In the genomic region with DNA sequence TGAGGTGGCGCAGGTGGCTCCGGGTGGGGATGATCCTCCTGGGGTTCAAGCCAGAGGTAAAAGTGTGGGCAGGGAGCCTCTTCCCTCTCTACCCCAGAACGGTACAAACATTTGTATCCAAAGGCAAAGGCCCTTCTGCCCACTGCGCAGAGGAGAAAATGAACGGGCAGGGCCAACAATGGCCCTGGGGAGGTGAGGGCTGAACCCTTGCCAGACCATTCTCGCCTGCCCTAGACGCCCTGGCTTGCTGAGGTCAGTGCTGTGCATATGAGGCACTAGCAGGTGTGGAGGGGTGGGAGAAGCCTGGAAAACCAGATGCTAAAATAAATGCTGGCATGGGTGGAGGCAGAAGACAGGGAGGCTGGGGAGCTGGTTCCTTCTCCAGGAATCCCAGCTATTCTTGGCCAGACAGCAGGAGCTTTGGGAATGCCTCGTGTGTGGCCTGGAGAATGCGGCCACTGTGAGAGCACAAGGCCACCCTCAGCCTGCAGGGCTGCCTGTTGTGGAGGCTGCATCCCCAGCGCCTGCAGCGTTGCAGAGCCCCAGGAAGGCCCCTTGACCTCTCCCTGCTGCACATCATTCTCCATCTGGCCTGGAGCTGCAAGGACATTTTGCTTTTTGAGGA, we compare ENCODE assay signal across 9 cellular contexts. TPM values are rescaled to one million over a fixed set of nuclear protein-coding genes. Genes with fewer than 3 reads are reported as not detected.
A peak's percentile ranks its signal among the peaks of the same experiment; 100 is the strongest.
DNase-seq lines count a peak whose midpoint lies in the region; ATAC-seq and TF ChIP-seq lines count a peak whose summit lies in the region.
"Had no signal": no experiment of that assay in that cellular context is flagged by ENCODE, and none has a peak within 500 bp of the region (broad histone marks: within the 10 kb centered on the region; RNA-seq: fewer than 3 reads in every experiment).

No MANE protein-coding gene starts in this region.

- BruUV-seq in OCI-LY7 (replicated peaks; lab: Mats Ljungman, UMichigan) = no TSS peak

- H3K27me3 ChIP-seq in GM23338 (ENCODE audit: insufficient read depth) = no peaks in the 10 kb centered on the region
- no peaks in the 10 kb centered on the region for H3K27me3 ChIP-seq in endocrine pancreas (ENCODE audit: control insufficient read depth, insufficient read depth, low read length)
- H3K27me3 ChIP-seq in osteoblast (ENCODE audit: insufficient read depth, low read length) = peaks cover 25% of the 10 kb centered on the region
- H3K27me3 ChIP-seq: upper lobe of left lung had no signal

- H4K20me1 ChIP-seq in GM23338 (replicated peaks; ENCODE audit: insufficient read depth) (no peaks in the 10 kb centered on the region), OCI-LY7 (ENCODE audit: insufficient read depth, low read length) (no peaks in the 10 kb centered on the region), osteoblast (ENCODE audit: insufficient read depth, low read length) (no peaks in the 10 kb centered on the region)

- H3K4me3 ChIP-seq in GM23338 (peak overlapping the region; percentile 65), OCI-LY7 (ENCODE audit: low read depth, low read length, poor library complexity, severe bottlenecking) (peak overlapping the region; percentile 68), endocrine pancreas (ENCODE audit: control insufficient read depth, insufficient read depth, low read length) (no peak overlapping the region), osteoblast (ENCODE audit: insufficient read depth, low read length) (no peak overlapping the region)

- peaks cover 7% of the 10 kb centered on the region for H3K27me3 Mint-ChIP-seq in GM23338 (ENCODE audit: insufficient read depth, low read depth, poor library complexity)

- no peaks in the 10 kb centered on the region for H3K79me2 ChIP-seq in GM23338 (replicated peaks; ENCODE audit: insufficient read depth)
- no peaks in the 10 kb centered on the region for H3K79me2 ChIP-seq in OCI-LY7 (ENCODE audit: insufficient read depth, low read depth, low read length)
- no peaks in the 10 kb centered on the region for H3K79me2 ChIP-seq in osteoblast (ENCODE audit: insufficient read depth, low read length)

- H3K4me1 Mint-ChIP-seq in GM23338 = peaks cover 17% of the 10 kb centered on the region

- H3K27ac ChIP-seq in GM23338 (ENCODE audit: low read depth) = no peak overlapping the region
- H3K27ac ChIP-seq in OCI-LY7 (ENCODE audit: low read depth, low read length, poor library complexity, severe bottlenecking) = peak overlapping the region; percentile 61
- H3K27ac ChIP-seq in osteoblast (ENCODE audit: low read depth, low read length) = no peak overlapping the region

- CTCF ChIA-PET in OCI-LY7 (lab: Charles Lee; ENCODE audit: unreplicated experiment) = interaction anchor here (1.0 to 2.6 kb wide), 2 partner anchors 40 to 44 kb away, joined by 4 to 21 read pairs; a partner anchor contains a TSS

- H3K27ac Mint-ChIP-seq in GM23338 = no peak overlapping the region; the same call in 1 of the 2 replicates

- intact Hi-C loops in OCI-LY7 (cut with micrococcal nuclease; ENCODE audit: unreplicated experiment) = no loop called here

- ATAC-seq in GM23338 (no peak), GM19328 (IDR thresholded peaks at IDR 0.05; ENCODE audit: unreplicated experiment) (no peak)

- H3F3A ChIP-seq in GM23338 (replicated peaks; ENCODE audit: low read depth) = peaks cover 4% of the 10 kb centered on the region; the same call in 1 of the 2 replicates

- peak overlapping the region; percentile 82 for H3K4me3 Mint-ChIP-seq in GM23338

- peaks cover 6% of the 10 kb centered on the region; the same call in 1 of the 2 replicates for H3K4me1 ChIP-seq in GM23338 (ENCODE audit: insufficient read depth)
- peaks cover 9% of the 10 kb centered on the region for H3K4me1 ChIP-seq in OCI-LY7 (ENCODE audit: insufficient read depth, low read length, poor library complexity, severe bottlenecking)
- H3K4me1 ChIP-seq in endocrine pancreas (ENCODE audit: control insufficient read depth, insufficient read depth, low read length) = no peaks in the 10 kb centered on the region
- peaks cover 5% of the 10 kb centered on the region for H3K4me1 ChIP-seq in osteoblast (ENCODE audit: insufficient read depth, low read length)

- no peak for DNase-seq in GM23338 (ENCODE audit: low spot score)
- DNase-seq in OCI-LY7 (ENCODE audit: low spot score) = no peak
- DNase-seq in osteoblast (ENCODE audit: insufficient read length, low spot score, missing footprints) = peak; percentile 92
- DNase-seq in H4 (ENCODE audit: low spot score) = no peak
- no peak for DNase-seq in NCI-H748 (lab: John Stamatoyannopoulos, UW; ENCODE audit: unreplicated experiment)
- no peak for DNase-seq in NCI-H1417 (lab: John Stamatoyannopoulos, UW)

- H2AFZ ChIP-seq in GM23338 = peak overlapping the region; percentile 83; the same call in 1 of the 2 replicates
- H2AFZ ChIP-seq in OCI-LY7 (ENCODE audit: low read length) = peak overlapping the region; percentile 74; the same call in 1 of the 2 replicates
- no peak overlapping the region for H2AFZ ChIP-seq in osteoblast (ENCODE audit: low read length)

- POLR2A ChIA-PET in OCI-LY7 (lab: Charles Lee) = no interaction called here

- H3K9me2 ChIP-seq in GM23338 (ENCODE audit: insufficient read depth) (no peaks in the 10 kb centered on the region), OCI-LY7 (ENCODE audit: insufficient read depth, low read length) (no peaks in the 10 kb centered on the region)

- H3K9ac ChIP-seq in endocrine pancreas (ENCODE audit: control insufficient read depth, insufficient read depth, low read length) = peak overlapping the region; percentile 67

- no peaks in the 10 kb centered on the region; the same call in 1 of the 3 replicates for H3K9me3 Mint-ChIP-seq in GM23338

- H3K36me3 ChIP-seq in GM23338 (ENCODE audit: insufficient read depth) = no peaks in the 10 kb centered on the region
- H3K36me3 ChIP-seq in OCI-LY7 (ENCODE audit: insufficient read depth, low read length) = no peaks in the 10 kb centered on the region
- no peaks in the 10 kb centered on the region for H3K36me3 ChIP-seq in endocrine pancreas (ENCODE audit: control insufficient read depth, insufficient read depth, low read length)
- no peaks in the 10 kb centered on the region for H3K36me3 ChIP-seq in osteoblast (ENCODE audit: insufficient read depth, low read length)
- H3K36me3 ChIP-seq: upper lobe of left lung had no signal

- H3K4me2 ChIP-seq in GM23338 = peak overlapping the region; percentile 83
- H3K4me2 ChIP-seq in OCI-LY7 (ENCODE audit: low read length) = peak overlapping the region; percentile 69
- no peak overlapping the region for H3K4me2 ChIP-seq in osteoblast (ENCODE audit: insufficient read depth, low read length)

- TF ChIP-seq CTCF in GM23338 (conservative IDR thresholded peaks at IDR 0.05; ENCODE audit: low read depth in 2 of 2) (no peak), OCI-LY7 (conservative IDR thresholded peaks at IDR 0.05; ENCODE audit: low read length) (no peak), osteoblast (IDR thresholded peaks at IDR 0.05; ENCODE audit: extremely low read depth, low read depth, low read length) (no peak)

- H3K9me3 ChIP-seq in OCI-LY7 (ENCODE audit: low read length) (no peaks in the 10 kb centered on the region), endocrine pancreas (ENCODE audit: control insufficient read depth, low read length) (no peaks in the 10 kb centered on the region), osteoblast (ENCODE audit: low read depth, low read length) (no peaks in the 10 kb centered on the region)
- H3K9me3 ChIP-seq: upper lobe of left lung had no signal

- H3K36me3 Mint-ChIP-seq in GM23338 (ENCODE audit: low read depth) = no peaks in the 10 kb centered on the region

TF ChIP-seq in GM23338, 12 proteins besides CTCF, POLR2A, EP300 and RAD21 (continues in another document):
- TF ChIP-seq NANOG (IDR thresholded peaks at IDR 0.05; ENCODE audit: borderline replicate concordance) = no peak
- TF ChIP-seq, protein P1, sequence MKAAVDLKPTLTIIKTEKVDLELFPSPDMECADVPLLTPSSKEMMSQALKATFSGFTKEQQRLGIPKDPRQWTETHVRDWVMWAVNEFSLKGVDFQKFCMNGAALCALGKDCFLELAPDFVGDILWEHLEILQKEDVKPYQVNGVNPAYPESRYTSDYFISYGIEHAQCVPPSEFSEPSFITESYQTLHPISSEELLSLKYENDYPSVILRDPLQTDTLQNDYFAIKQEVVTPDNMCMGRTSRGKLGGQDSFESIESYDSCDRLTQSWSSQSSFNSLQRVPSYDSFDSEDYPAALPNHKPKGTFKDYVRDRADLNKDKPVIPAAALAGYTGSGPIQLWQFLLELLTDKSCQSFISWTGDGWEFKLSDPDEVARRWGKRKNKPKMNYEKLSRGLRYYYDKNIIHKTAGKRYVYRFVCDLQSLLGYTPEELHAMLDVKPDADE (IDR thresholded peaks at IDR 0.05) = no peak
- TF ChIP-seq JUNB (IDR thresholded peaks at IDR 0.05; ENCODE audit: unreplicated experiment) = no peak

RNA-seq across cellular contexts. Expression of a gene that starts 4.5 kb away (rescaled TPM):
- total RNA-seq in GM23338 (2014; rRNA removed; shearing (Covaris generic)) = 1.6 TPM in 1 of 2 replicates, not detected in the other
- polyA plus RNA-seq in GM23338 (2016; fragmentation: Nextera tagmentation; extraction: Ambion mirVana) = 0.37 and 0.74 TPM in 2 replicates
- total RNA-seq in OCI-LY7 (2014; rRNA removed; shearing (Covaris generic)) = not detected in 2 replicates
- total RNA-seq in OCI-LY7 (2022) (not detected in 2 replicates), osteoblast (not detected in 2 replicates)
- not detected in 2 replicates for total RNA-seq in H4 (2014; rRNA removed; shearing (Covaris generic))

RNA-seq across cellular contexts. Expression of a gene that starts 12.2 kb away (rescaled TPM):
- total RNA-seq in GM23338 (2014; rRNA removed; shearing (Covaris generic)) = not detected in 2 replicates
- 0.06 TPM in 1 of 2 replicates, not detected in the other for polyA plus RNA-seq in GM23338 (2016; fragmentation: Nextera tagmentation; extraction: Ambion mirVana)
- total RNA-seq in OCI-LY7 (2014; rRNA removed; shearing (Covaris generic)) = not detected in 2 replicates
- total RNA-seq in OCI-LY7 (2022) (0.21 TPM in 1 of 2 replicates, not detected in the other), osteoblast (not detected in 2 replicates)
- 0.04 TPM in 2 replicates for total RNA-seq in H4 (2014; rRNA removed; shearing (Covaris generic))

RNA-seq across cellular contexts. Expression of a gene that starts 30.2 kb away (rescaled TPM):
- not detected in 2 replicates for total RNA-seq in GM23338 (2014; rRNA removed; shearing (Covaris generic))
- not detected in 2 replicates for polyA plus RNA-seq in GM23338 (2016; fragmentation: Nextera tagmentation; extraction: Ambion mirVana)
- total RNA-seq in OCI-LY7 (2014; rRNA removed; shearing (Covaris generic)) = not detected in 2 replicates
- not detected in 2 replicates for total RNA-seq in OCI-LY7 (2022)
- 1.2 and 1.8 TPM in 2 replicates for total RNA-seq in osteoblast
- 0.68 TPM in 1 of 2 replicates, not detected in the other for total RNA-seq in H4 (2014; rRNA removed; shearing (Covaris generic))

RNA-seq across cellular contexts. Expression of a gene that starts 33.8 kb away (rescaled TPM):
- 23.1 and 26.2 TPM in 2 replicates for total RNA-seq in GM23338 (2014; rRNA removed; shearing (Covaris generic))
- 6.2 and 7.1 TPM in 2 replicates for polyA plus RNA-seq in GM23338 (2016; fragmentation: Nextera tagmentation; extraction: Ambion mirVana)
- total RNA-seq in OCI-LY7 (2014; rRNA removed; shearing (Covaris generic)) = not detected in 2 replicates
- not detected in 2 replicates for total RNA-seq in OCI-LY7 (2022)
- total RNA-seq in osteoblast = 2.7 and 4.0 TPM in 2 replicates
- 6.2 and 6.4 TPM in 2 replicates for total RNA-seq in H4 (2014; rRNA removed; shearing (Covaris generic))

RNA-seq across cellular contexts. Expression of a gene that starts 44.1 kb away (rescaled TPM):
- 109 and 148 TPM in 2 replicates for total RNA-seq in GM23338 (2014; rRNA removed; shearing (Covaris generic))
- 28.2 and 33.8 TPM in 2 replicates for polyA plus RNA-seq in GM23338 (2016; fragmentation: Nextera tagmentation; extraction: Ambion mirVana)
- 61.9 and 65.9 TPM in 2 replicates for total RNA-seq in OCI-LY7 (2014; rRNA removed; shearing (Covaris generic))
- total RNA-seq in OCI-LY7 (2022) (256 and 279 TPM in 2 replicates), osteoblast (53.3 and 55.0 TPM in 2 replicates)
- 17.8 and 19.8 TPM in 2 replicates for total RNA-seq in H4 (2014; rRNA removed; shearing (Covaris generic))

Comparison
In these comparisons a context has a peak if more than half of its experiments do, and no peak if none do; other contexts are left out.
1. H3K4me3 ChIP-seq: peak in GM23338 (single experiment) and OCI-LY7 (single experiment); none in endocrine pancreas (single experiment) and osteoblast (single experiment).